In genomic region chr5:162055095-162055494, GRCh38 we compare ENCODE assay signal across 18 cellular contexts. TPM values are rescaled to one million over a fixed set of nuclear protein-coding genes. Genes with fewer than 3 reads are reported as not detected.
"Had no signal": no experiment of that assay in that cellular context is flagged by ENCODE, and none has a peak within 500 bp of the region (broad histone marks: within the 10 kb centered on the region; RNA-seq: fewer than 3 reads in every experiment).

No MANE protein-coding gene starts in this region.

RNA-seq across cellular contexts. Expression of gene GABRG2, which starts 12.5 kb away (rescaled TPM):
- total RNA-seq: kidney; kidney epithelial cell; left cardiac atrium; left lobe of liver; left ventricle myocardium inferior; left ventricle myocardium superior; lower leg skin; lower lobe of right lung; lung microvascular endothelial cell; mesenteric fat pad; mucosa of gallbladder; myocyte; naive thymus-derived CD4-positive, alpha-beta T cell had no signal
- polyA plus RNA-seq: immature natural killer cell; keratinocyte; liver; lung; mammary epithelial cell; naive thymus-derived CD4-positive, alpha-beta T cell had no signal
